1 cellular context compared by ENCODE assay signal in the genomic region with DNA sequence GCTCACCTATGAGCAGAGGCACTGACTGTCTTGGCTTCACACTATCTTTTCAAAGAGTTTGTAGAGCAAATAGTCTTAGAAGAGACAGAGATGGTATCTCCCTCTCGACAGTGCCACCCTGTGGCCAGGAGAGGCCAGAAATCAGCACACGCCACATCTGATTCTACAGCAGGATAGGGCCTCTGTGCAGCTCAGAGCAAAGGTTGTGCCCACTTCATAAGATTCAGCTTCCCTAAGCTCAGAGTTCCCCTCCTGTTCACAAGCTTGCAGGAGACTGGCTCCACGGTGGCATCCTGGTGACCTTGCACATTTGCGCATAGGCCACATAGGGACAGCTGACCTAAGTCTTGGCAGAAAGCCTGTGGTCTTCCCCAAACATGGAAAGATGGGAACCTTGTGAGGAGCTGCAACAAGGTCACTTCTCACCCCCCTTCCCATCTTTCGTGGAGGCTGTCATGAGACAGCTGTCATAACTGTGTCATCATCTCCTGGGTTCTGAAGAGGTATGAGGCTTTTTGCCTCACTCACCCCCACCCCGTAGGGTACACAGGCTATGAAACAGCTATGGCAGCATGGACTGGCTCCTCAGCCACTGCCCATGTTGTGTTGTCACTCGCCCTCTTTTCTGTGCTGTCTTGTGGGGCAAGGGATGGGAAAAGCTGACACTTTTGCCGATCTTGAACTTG.
TF ChIP-seq lines count a peak whose summit lies in the region.

No MANE protein-coding gene starts in this region.

TF ChIP-seq in HCT116, 20 proteins besides CTCF, POLR2A, EP300 and RAD21:
- TF ChIP-seq EGR1 (IDR thresholded peaks at IDR 0.05; ENCODE audit: low read depth), result no peak
- no peak for TF ChIP-seq CEBPB (IDR thresholded peaks at IDR 0.05; ENCODE audit: low read depth)
- TF ChIP-seq EZH2phosphoT487 (IDR thresholded peaks at IDR 0.05; ENCODE audit: borderline replicate concordance), result no peak
- no peak for TF ChIP-seq ZNF274 (IDR thresholded peaks at IDR 0.05; ENCODE audit: low read depth, low read length)
- TF ChIP-seq TCF7L2 (IDR thresholded peaks at IDR 0.05; ENCODE audit: borderline replicate concordance, extremely low read depth, insufficient read depth, insufficient read length), result no peak
- TF ChIP-seq, protein P1, sequence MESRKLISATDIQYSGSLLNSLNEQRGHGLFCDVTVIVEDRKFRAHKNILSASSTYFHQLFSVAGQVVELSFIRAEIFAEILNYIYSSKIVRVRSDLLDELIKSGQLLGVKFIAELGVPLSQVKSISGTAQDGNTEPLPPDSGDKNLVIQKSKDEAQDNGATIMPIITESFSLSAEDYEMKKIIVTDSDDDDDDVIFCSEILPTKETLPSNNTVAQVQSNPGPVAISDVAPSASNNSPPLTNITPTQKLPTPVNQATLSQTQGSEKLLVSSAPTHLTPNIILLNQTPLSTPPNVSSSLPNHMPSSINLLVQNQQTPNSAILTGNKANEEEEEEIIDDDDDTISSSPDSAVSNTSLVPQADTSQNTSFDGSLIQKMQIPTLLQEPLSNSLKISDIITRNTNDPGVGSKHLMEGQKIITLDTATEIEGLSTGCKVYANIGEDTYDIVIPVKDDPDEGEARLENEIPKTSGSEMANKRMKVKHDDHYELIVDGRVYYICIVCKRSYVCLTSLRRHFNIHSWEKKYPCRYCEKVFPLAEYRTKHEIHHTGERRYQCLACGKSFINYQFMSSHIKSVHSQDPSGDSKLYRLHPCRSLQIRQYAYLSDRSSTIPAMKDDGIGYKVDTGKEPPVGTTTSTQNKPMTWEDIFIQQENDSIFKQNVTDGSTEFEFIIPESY (IDR thresholded peaks at IDR 0.05; ENCODE audit: extremely low read depth, insufficient replicate concordance, low read length), result no peak
- no peak for TF ChIP-seq FOSL1 (IDR thresholded peaks at IDR 0.05; ENCODE audit: low read depth)
- TF ChIP-seq EZH2 (IDR thresholded peaks at IDR 0.05), result no peak
- TF ChIP-seq POLR2AphosphoS5 (IDR thresholded peaks at IDR 0.05; ENCODE audit: low read depth, low read length), result no peak
- TF ChIP-seq, protein P2, sequence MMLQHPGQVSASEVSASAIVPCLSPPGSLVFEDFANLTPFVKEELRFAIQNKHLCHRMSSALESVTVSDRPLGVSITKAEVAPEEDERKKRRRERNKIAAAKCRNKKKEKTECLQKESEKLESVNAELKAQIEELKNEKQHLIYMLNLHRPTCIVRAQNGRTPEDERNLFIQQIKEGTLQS (IDR thresholded peaks at IDR 0.05), result no peak
- TF ChIP-seq ELF1 (IDR thresholded peaks at IDR 0.05; ENCODE audit: borderline replicate concordance, low read depth), result no peak
- no peak for TF ChIP-seq SIN3A (IDR thresholded peaks at IDR 0.05; ENCODE audit: low read depth)
- TF ChIP-seq ZFX (IDR thresholded peaks at IDR 0.05), result no peak
- TF ChIP-seq, protein P3, sequence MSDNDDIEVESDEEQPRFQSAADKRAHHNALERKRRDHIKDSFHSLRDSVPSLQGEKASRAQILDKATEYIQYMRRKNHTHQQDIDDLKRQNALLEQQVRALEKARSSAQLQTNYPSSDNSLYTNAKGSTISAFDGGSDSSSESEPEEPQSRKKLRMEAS (IDR thresholded peaks at IDR 0.05), result no peak
- no peak for TF ChIP-seq SP1 (IDR thresholded peaks at IDR 0.05; ENCODE audit: low read depth)
- TF ChIP-seq SRF (IDR thresholded peaks at IDR 0.05; ENCODE audit: low read depth), result no peak
TF ChIP-seq in HCT116: peak in this region for 0.
